In genomic region chr12:44628180-44628579, GRCh38 we compare ENCODE assay signal across 16 cellular contexts.
"Had no signal": no experiment of that assay in that cellular context is flagged by ENCODE, and none has a peak within 500 bp of the region (broad histone marks: within the 10 kb centered on the region; RNA-seq: fewer than 3 reads in every experiment).

No MANE protein-coding gene starts in this region.

- H3K9ac ChIP-seq: SK-N-SH had no signal

- H3K9me2 ChIP-seq: SK-N-SH had no signal

- H3K4me3 ChIP-seq: gastroesophageal sphincter, heart left ventricle, left lung, mucosa of descending colon, prostate gland, right atrium auricular region, thoracic aorta, upper lobe of right lung had no signal

- H3K27me3 ChIP-seq: gastroesophageal sphincter, heart left ventricle, left lung, right atrium auricular region, upper lobe of right lung had no signal

- H3K36me3 ChIP-seq: gastroesophageal sphincter, heart left ventricle, left lung, prostate gland, right atrium auricular region, thoracic aorta, upper lobe of right lung had no signal

- H3K27ac ChIP-seq: gastroesophageal sphincter, heart left ventricle, left lung, prostate gland, right atrium auricular region, thoracic aorta, upper lobe of right lung had no signal

- H3K9me3 ChIP-seq: gastroesophageal sphincter, heart left ventricle, left lung, mucosa of descending colon, prostate gland, right atrium auricular region, SK-N-SH, thoracic aorta, upper lobe of right lung had no signal

- H3K4me2 ChIP-seq: SK-N-SH had no signal

- DNase-seq: activated CD4-positive, alpha-beta T cell treated with anti-CD3 and anti-CD28 coated beads for 4 hours; activated naive CD4-positive, alpha-beta T cell treated with anti-CD3 and anti-CD28 coated beads for 36 hours; effector CD4-positive, alpha-beta T cell; heart left ventricle; mesenchymal stem cell; naive B cell; SK-N-SH; stimulated activated CD4-positive, alpha-beta T cell treated with anti-CD3 and anti-CD28 coated beads, Interleukin-12 subunit alpha, Interleukin-12 subunit beta, amount 100 ng/mL, for 4 hours; stimulated activated CD4-positive, alpha-beta T cell treated with anti-CD3 and anti-CD28 coated beads, Interleukin-2, amount 100 ng/mL, for 24 hours; upper lobe of right lung had no signal

- H3K4me1 ChIP-seq: gastroesophageal sphincter, heart left ventricle, left lung, prostate gland, right atrium auricular region, upper lobe of right lung had no signal
